ENCODE assay signal across 21 cellular contexts in genomic region chr18:13401404-13401803, GRCh38.
A peak's percentile ranks its signal among the peaks of the same experiment; 100 is the strongest.
DNase-seq lines count a peak whose midpoint lies in the region; ATAC-seq and TF ChIP-seq lines count a peak whose summit lies in the region.
"Had no signal": no experiment of that assay in that cellular context is flagged by ENCODE, and none has a peak within 500 bp of the region (broad histone marks: within the 10 kb centered on the region; RNA-seq: fewer than 3 reads in every experiment).

No MANE protein-coding gene starts in this region.

- no peak overlapping the region for H3K4me3 ChIP-seq in GM23338
- no peak overlapping the region for H3K4me3 ChIP-seq in naive thymus-derived CD4-positive, alpha-beta T cell (ENCODE audit: low read length)
- H3K4me3 ChIP-seq: SK-N-MC had no signal

- H3F3A ChIP-seq in GM23338 (replicated peaks; ENCODE audit: low read depth): no peaks in the 10 kb centered on the region

- H3K27me3 ChIP-seq in GM23338 (ENCODE audit: insufficient read depth): no peaks in the 10 kb centered on the region
- H3K27me3 ChIP-seq in naive thymus-derived CD4-positive, alpha-beta T cell (ENCODE audit: control insufficient read depth in 2 of 2, insufficient read depth in 2 of 2, low read length in 2 of 2): no peaks in the 10 kb centered on the region

- no peak for TF ChIP-seq CTCF in GM23338 (conservative IDR thresholded peaks at IDR 0.05; ENCODE audit: low read depth in 2 of 2)
- TF ChIP-seq CTCF in activated CD8-positive, alpha-beta T cell treated with anti-CD3 and anti-CD28 coated beads for 36 hours (IDR thresholded peaks at IDR 0.05): no peak

- DNase-seq in GM23338 (ENCODE audit: low spot score) (no peak), NCI-H1694 (lab: John Stamatoyannopoulos, UW) (no peak), NCI-H146 treated with DMSO at 0.1 percent for 48 hours (lab: John Stamatoyannopoulos, UW; ENCODE audit: unreplicated experiment) (no peak), HT-29 (ENCODE audit: low spot score) (no peak)
- peak; percentile 41 for DNase-seq in activated CD8-positive, alpha-beta T cell treated with anti-CD3 and anti-CD28 coated beads for 36 hours
- no peak for DNase-seq in naive thymus-derived CD4-positive, alpha-beta T cell
- DNase-seq in activated naive CD4-positive, alpha-beta T cell treated with anti-CD3 and anti-CD28 coated beads, Interleukin-2, amount 50 U/mL, for 16 hours: no peak
- DNase-seq: GOT3, HCEC 1CT, IMR-90, KG1, NCI-H1048, NCI-H1417, NCI-H187 treated with DMSO at 0.1 percent for 48 hours, NCI-H2107, NCI-H446, NCI-H524 treated with DMSO at 0.1 percent for 48 hours, NCI-H774, SIG-M5 had no signal

- no peaks in the 10 kb centered on the region for H3K4me1 ChIP-seq in GM23338 (ENCODE audit: insufficient read depth)
- no peaks in the 10 kb centered on the region for H3K4me1 ChIP-seq in naive thymus-derived CD4-positive, alpha-beta T cell (ENCODE audit: control insufficient read depth in 2 of 2, insufficient read depth in 2 of 2, low read length in 2 of 2)

- no peaks in the 10 kb centered on the region for H4K20me1 ChIP-seq in GM23338 (replicated peaks; ENCODE audit: insufficient read depth)

- CTCF ChIA-PET in activated CD8-positive, alpha-beta T cell treated with anti-CD3 and anti-CD28 coated beads for 36 hours (lab: Charles Lee): no interaction called here
- CTCF ChIA-PET in naive thymus-derived CD4-positive, alpha-beta T cell (lab: Charles Lee): no interaction called here

- no peak overlapping the region for H3K4me2 ChIP-seq in GM23338

- no peaks in the 10 kb centered on the region for H3K9me3 Mint-ChIP-seq in GM23338
- no peaks in the 10 kb centered on the region for H3K9me3 Mint-ChIP-seq in activated CD8-positive, alpha-beta T cell treated with anti-CD3 and anti-CD28 coated beads for 36 hours
- H3K9me3 Mint-ChIP-seq in naive thymus-derived CD4-positive, alpha-beta T cell: no peaks in the 10 kb centered on the region

- H3K4me3 Mint-ChIP-seq in GM23338: no peak overlapping the region
- no peak overlapping the region for H3K4me3 Mint-ChIP-seq in activated CD8-positive, alpha-beta T cell treated with anti-CD3 and anti-CD28 coated beads for 36 hours
- peak overlapping the region in 4 of 10 donors; percentile 28 to 60 (median 48) for H3K4me3 Mint-ChIP-seq in naive thymus-derived CD4-positive, alpha-beta T cell
- H3K4me3 Mint-ChIP-seq: B cell had no signal

- no peak overlapping the region for H3K27ac ChIP-seq in GM23338 (ENCODE audit: low read depth)
- no peak overlapping the region for H3K27ac ChIP-seq in naive thymus-derived CD4-positive, alpha-beta T cell (ENCODE audit: low read depth, low read length)
- H3K27ac ChIP-seq: SK-N-MC had no signal

- H3K36me3 Mint-ChIP-seq in GM23338 (ENCODE audit: low read depth): no peaks in the 10 kb centered on the region
- H3K36me3 Mint-ChIP-seq in activated CD8-positive, alpha-beta T cell treated with anti-CD3 and anti-CD28 coated beads for 36 hours (ENCODE audit: low read depth): peaks cover 2% of the 10 kb centered on the region
- H3K36me3 Mint-ChIP-seq in naive thymus-derived CD4-positive, alpha-beta T cell: peaks cover 0 to 11% (median 6%) of the 10 kb centered on the region in 5 donors

- H2AFZ ChIP-seq in GM23338: 0 out of 2 replicates have a peak overlapping the region, but pooled peaks have one; percentile 10

- ATAC-seq in GM23338: no peak
- ATAC-seq in activated CD8-positive, alpha-beta T cell treated with anti-CD3 and anti-CD28 coated beads for 36 hours: peak; percentile 62
- ATAC-seq in naive thymus-derived CD4-positive, alpha-beta T cell: peak; percentile 22

- no peaks in the 10 kb centered on the region for H3K79me2 ChIP-seq in GM23338 (replicated peaks; ENCODE audit: insufficient read depth)

- POLR2A ChIA-PET in activated CD8-positive, alpha-beta T cell treated with anti-CD3 and anti-CD28 coated beads for 36 hours (lab: Charles Lee): no interaction called here
- POLR2A ChIA-PET in naive thymus-derived CD4-positive, alpha-beta T cell (lab: Charles Lee): no interaction called here

- intact Hi-C loops in activated CD8-positive, alpha-beta T cell treated with anti-CD3 and anti-CD28 coated beads for 36 hours (cut with micrococcal nuclease): no loop called here
- intact Hi-C loops in naive thymus-derived CD4-positive, alpha-beta T cell (cut with micrococcal nuclease): no loop called here

- H3K4me1 Mint-ChIP-seq in GM23338: no peaks in the 10 kb centered on the region; the same call in 2 of the 3 replicates
- peaks cover 18% of the 10 kb centered on the region for H3K4me1 Mint-ChIP-seq in activated CD8-positive, alpha-beta T cell treated with anti-CD3 and anti-CD28 coated beads for 36 hours (ENCODE audit: low read depth)
- peaks cover 5 to 30% (median 26%) of the 10 kb centered on the region in 7 donors for H3K4me1 Mint-ChIP-seq in naive thymus-derived CD4-positive, alpha-beta T cell
- H3K4me1 Mint-ChIP-seq: B cell had no signal

- no peaks in the 10 kb centered on the region for H3K9me2 ChIP-seq in GM23338 (ENCODE audit: insufficient read depth)

- H3K36me3 ChIP-seq in GM23338 (ENCODE audit: insufficient read depth): no peaks in the 10 kb centered on the region
- H3K36me3 ChIP-seq in naive thymus-derived CD4-positive, alpha-beta T cell (ENCODE audit: control insufficient read depth in 2 of 3, insufficient read depth in 3 of 3, low read length in 3 of 3): no peaks in the 10 kb centered on the region

- no peak overlapping the region for H3K27ac Mint-ChIP-seq in GM23338
- peak overlapping the region; percentile 32 for H3K27ac Mint-ChIP-seq in activated CD8-positive, alpha-beta T cell treated with anti-CD3 and anti-CD28 coated beads for 36 hours
- H3K27ac Mint-ChIP-seq in naive thymus-derived CD4-positive, alpha-beta T cell: peak overlapping the region in 4 of 9 donors; percentile 40 to 81 (median 63)
- H3K27ac Mint-ChIP-seq: B cell had no signal

- no peaks in the 10 kb centered on the region for H3K9me3 ChIP-seq in naive thymus-derived CD4-positive, alpha-beta T cell (ENCODE audit: control insufficient read depth in 2 of 3, low read length in 3 of 3)

- peaks cover 7% of the 10 kb centered on the region for H3K27me3 Mint-ChIP-seq in GM23338 (ENCODE audit: insufficient read depth, low read depth, poor library complexity)
- H3K27me3 Mint-ChIP-seq in activated CD8-positive, alpha-beta T cell treated with anti-CD3 and anti-CD28 coated beads for 36 hours: no peaks in the 10 kb centered on the region
- H3K27me3 Mint-ChIP-seq in naive thymus-derived CD4-positive, alpha-beta T cell: no peaks in the 10 kb centered on the region

TF ChIP-seq in GM23338, 12 proteins besides CTCF, POLR2A, EP300 and RAD21 (continues in another document):
- TF ChIP-seq ZNF331 (CRISPR knock-in tag; IDR thresholded peaks at IDR 0.05; ENCODE audit: low read depth): no peak
- no peak for TF ChIP-seq REST (IDR thresholded peaks at IDR 0.05; ENCODE audit: unreplicated experiment)
- no peak for TF ChIP-seq ZNF114 (CRISPR knock-in tag; IDR thresholded peaks at IDR 0.05)
- TF ChIP-seq STAT1 (IDR thresholded peaks at IDR 0.05; ENCODE audit: unreplicated experiment): no peak
- no peak for TF ChIP-seq POLR2AphosphoS5 (IDR thresholded peaks at IDR 0.05; ENCODE audit: low read depth)
